ENCODE assay signal across 18 cellular contexts in the genomic region with DNA sequence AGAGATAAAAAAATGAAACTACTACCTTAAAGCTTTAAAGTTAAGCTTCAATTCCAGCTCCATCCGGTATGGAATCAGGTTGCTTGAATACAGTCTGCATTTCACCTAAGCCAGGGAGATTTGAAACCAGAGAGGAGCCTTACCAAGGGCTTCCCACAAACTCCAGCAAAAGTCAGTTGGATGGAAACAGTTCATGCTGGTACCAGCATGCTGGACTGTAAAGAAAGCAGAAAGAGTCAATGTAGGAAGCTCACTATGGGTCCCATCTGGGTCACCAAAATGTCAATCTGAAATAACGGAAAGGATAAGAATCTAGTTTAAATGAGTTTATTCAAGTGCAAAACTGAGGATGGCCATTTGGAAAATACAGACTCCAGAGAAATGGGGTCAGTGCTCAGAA.
"Had no signal": no experiment of that assay in that cellular context is flagged by ENCODE, and none has a peak within 500 bp of the region (broad histone marks: within the 10 kb centered on the region; RNA-seq: fewer than 3 reads in every experiment).

No MANE protein-coding gene starts in this region.

- H3K4me1 ChIP-seq: esophagus muscularis mucosa, gastroesophageal sphincter, tibial artery, upper lobe of right lung, vagina had no signal

- H3K9me3 ChIP-seq: esophagus muscularis mucosa, gastroesophageal sphincter, upper lobe of right lung, vagina had no signal

- H3K27ac ChIP-seq: epithelial cell of prostate, esophagus muscularis mucosa, gastroesophageal sphincter, tibial artery, upper lobe of right lung, vagina had no signal

- H3K36me3 Mint-ChIP-seq: naive thymus-derived CD8-positive, alpha-beta T cell; stimulated activated memory B cell treated with anti-CD40 and anti-IgM and Interleukin-4, amounts not matched to agents 10 μg/mL and 1 μg/mL and 100 μg/mL, for 72 hours had no signal

- H3K4me1 Mint-ChIP-seq: stimulated activated memory B cell treated with anti-CD40 and anti-IgM and Interleukin-4, amounts not matched to agents 10 μg/mL and 1 μg/mL and 100 μg/mL, for 72 hours had no signal

- DNase-seq: effector memory CD8-positive, alpha-beta T cell; foreskin fibroblast; glutamatergic neuron; left colon; mesendoderm; naive thymus-derived CD8-positive, alpha-beta T cell; right cardiac atrium; small intestine; stimulated activated CD4-positive, alpha-beta T cell treated with anti-CD3 and anti-CD28 coated beads, Interleukin-4, amount 100 ng/mL, for 1 hour; tibial artery; upper lobe of right lung had no signal

- H3K36me3 ChIP-seq: esophagus muscularis mucosa, gastroesophageal sphincter, tibial artery, upper lobe of right lung, vagina had no signal

- H3K4me3 ChIP-seq: esophagus muscularis mucosa, gastroesophageal sphincter, tibial artery, upper lobe of right lung, vagina had no signal

- ATAC-seq: effector memory CD8-positive, alpha-beta T cell; gastroesophageal sphincter; left colon; naive thymus-derived CD8-positive, alpha-beta T cell; right cardiac atrium; stimulated activated memory B cell treated with anti-CD40 and anti-IgM and Interleukin-4, amounts not matched to agents 10 μg/mL and 1 μg/mL and 100 μg/mL, for 72 hours; upper lobe of right lung had no signal

- H3K27me3 ChIP-seq: esophagus muscularis mucosa, tibial artery, upper lobe of right lung, vagina had no signal

- H3K27me3 Mint-ChIP-seq: dendritic cell treated with granulocyte-macrophage colony-stimulating factor and Interleukin-4, amounts not matched to agents 40 ng/mL and 50 ng/mL, for 4 days had no signal

- H3K9me3 Mint-ChIP-seq: stimulated activated naive CD8-positive, alpha-beta T cell treated with anti-CD3 and anti-CD28 coated beads, Interleukin-15, Interleukin-2, amounts not matched to agents 100 ng/mL and 50 ng/mL, for 24 hours had no signal

- H3K4me3 Mint-ChIP-seq: dendritic cell treated with granulocyte-macrophage colony-stimulating factor and Interleukin-4, amounts not matched to agents 40 ng/mL and 50 ng/mL, for 4 days; effector memory CD8-positive, alpha-beta T cell; naive thymus-derived CD8-positive, alpha-beta T cell; stimulated activated memory B cell treated with anti-CD40 and anti-IgM and Interleukin-4, amounts not matched to agents 10 μg/mL and 1 μg/mL and 100 μg/mL, for 72 hours; stimulated activated naive CD8-positive, alpha-beta T cell treated with anti-CD3 and anti-CD28 coated beads, Interleukin-15, Interleukin-2, amounts not matched to agents 100 ng/mL and 50 ng/mL, for 24 hours had no signal

- H3K27ac Mint-ChIP-seq: dendritic cell treated with granulocyte-macrophage colony-stimulating factor and Interleukin-4, amounts not matched to agents 40 ng/mL and 50 ng/mL, for 4 days; effector memory CD8-positive, alpha-beta T cell; naive thymus-derived CD8-positive, alpha-beta T cell; stimulated activated memory B cell treated with anti-CD40 and anti-IgM and Interleukin-4, amounts not matched to agents 10 μg/mL and 1 μg/mL and 100 μg/mL, for 72 hours; stimulated activated naive CD8-positive, alpha-beta T cell treated with anti-CD3 and anti-CD28 coated beads, Interleukin-15, Interleukin-2, amounts not matched to agents 100 ng/mL and 50 ng/mL, for 24 hours had no signal
